Comparison of ENCODE assay signal across 20 cellular contexts in genomic region chr5:26847041-26847736, GRCh38.
A peak's percentile ranks its signal among the peaks of the same experiment; 100 is the strongest.
DNase-seq lines count a peak whose midpoint lies in the region; FAIRE-seq and TF ChIP-seq lines count a peak whose summit lies in the region.
"Had no signal": no experiment of that assay in that cellular context is flagged by ENCODE, and none has a peak within 500 bp of the region (broad histone marks: within the 10 kb centered on the region; RNA-seq: fewer than 3 reads in every experiment).

No MANE protein-coding gene starts in this region.

- no peak overlapping the region for H2AFZ ChIP-seq in H9 (ENCODE audit: low read length)
- H2AFZ ChIP-seq in hepatocyte: no peak overlapping the region

- no peak overlapping the region for H4K91ac ChIP-seq in H9 (ENCODE audit: insufficient read length, low read depth, low read length)

- H3K9ac ChIP-seq in H9 (ENCODE audit: extremely low read depth, insufficient read length, low read length): no peak overlapping the region
- H3K9ac ChIP-seq: BLaER1 treated with 17β-estradiol and CSF1 and Interleukin-3, amounts not matched to agents 10 nM and 100 nM had no signal

- peak; percentile 1 for DNase-seq in COLO829 (ENCODE audit: low spot score)
- peak; percentile 32 for DNase-seq in H9
- peak; percentile 48 for DNase-seq in RCC 7860 (ENCODE audit: low spot score)
- peak; percentile 8 for DNase-seq in hepatocyte (ENCODE audit: low spot score)
- DNase-seq in NCI-H1092 treated with DMSO at 0.1 percent for 48 hours (lab: John Stamatoyannopoulos, UW): no peak
- no peak for DNase-seq in HPDE6-E6E7 (ENCODE audit: extremely low spot score)
- no peak for DNase-seq in superior temporal gyrus (ENCODE audit: extremely low spot score)
- DNase-seq in foreskin melanocyte: no peak
- DNase-seq: activated gamma-delta T cell treated with Interleukin-2 at 50 U/mL for 16 hours, dorsolateral prefrontal cortex, GF-D8, Karpas-422, NCI-H2081 treated with DMSO at 0.1 percent for 48 hours, Peyer's patch, sigmoid colon had no signal

- no peak overlapping the region for H2BK15ac ChIP-seq in H9 (ENCODE audit: low read depth, low read length)

- H3K4me1 ChIP-seq in H9 (ENCODE audit: insufficient read depth, low read length): no peaks in the 10 kb centered on the region
- H3K4me1 ChIP-seq in hepatocyte (ENCODE audit: insufficient read depth): no peaks in the 10 kb centered on the region
- H3K4me1 ChIP-seq: BLaER1 treated with 17β-estradiol and CSF1 and Interleukin-3, amounts not matched to agents 10 nM and 100 nM; Peyer's patch; sigmoid colon had no signal

- H2BK12ac ChIP-seq in H9 (ENCODE audit: insufficient read length, low read depth, low read length): no peak overlapping the region

- no peak overlapping the region for H2BK120ac ChIP-seq in H9 (ENCODE audit: low read depth, low read length, poor library complexity, severe bottlenecking)

- H3T11ph ChIP-seq in H9 (ENCODE audit: low read length): no peak overlapping the region

- no peak overlapping the region for H3K4me2 ChIP-seq in H9 (ENCODE audit: insufficient read depth, insufficient read length, low read length)
- no peak overlapping the region for H3K4me2 ChIP-seq in hepatocyte
- H3K4me2 ChIP-seq: BLaER1 treated with 17β-estradiol and CSF1 and Interleukin-3, amounts not matched to agents 10 nM and 100 nM had no signal

- peaks cover 0 to under 1% (median 0%) of the 10 kb centered on the region in 3 experiments; a peak in 3 of 7 replicates for H3K36me3 Mint-ChIP-seq in H9 (ENCODE audit: insufficient read depth in 1 of 3, low read depth in 3 of 3)
- H3K36me3 Mint-ChIP-seq: memory B cell; stimulated activated memory B cell treated with anti-CD40 and anti-IgM and Interleukin-4, amounts not matched to agents 10 μg/mL and 1 μg/mL and 100 μg/mL, for 72 hours had no signal

- no peak overlapping the region for H3K27ac ChIP-seq in H9 (ENCODE audit: insufficient read length, low read depth, low read length)
- H3K27ac ChIP-seq in hepatocyte: no peak overlapping the region
- H3K27ac ChIP-seq: BLaER1 treated with 17β-estradiol and CSF1 and Interleukin-3, amounts not matched to agents 10 nM and 100 nM; dorsolateral prefrontal cortex; neutrophil; Peyer's patch; sigmoid colon had no signal

- H3K4me3 Mint-ChIP-seq in H9: no peak overlapping the region
- H3K4me3 Mint-ChIP-seq: memory B cell; stimulated activated memory B cell treated with anti-CD40 and anti-IgM and Interleukin-4, amounts not matched to agents 10 μg/mL and 1 μg/mL and 100 μg/mL, for 72 hours had no signal

- no peak overlapping the region for H2BK20ac ChIP-seq in H9 (ENCODE audit: low read depth, low read length, poor library complexity, severe bottlenecking)

- no peaks in the 10 kb centered on the region for H3K36me3 ChIP-seq in hepatocyte (replicated peaks; ENCODE audit: insufficient read depth, low read depth)
- H3K36me3 ChIP-seq: BLaER1 treated with 17β-estradiol and CSF1 and Interleukin-3, amounts not matched to agents 10 nM and 100 nM; neutrophil; Peyer's patch; sigmoid colon had no signal

- H2AK5ac ChIP-seq in H9 (ENCODE audit: insufficient read length, low read length): no peak overlapping the region

- H3K56ac ChIP-seq in H9 (ENCODE audit: insufficient read length, low read depth, low read length): no peak overlapping the region

- H3K18ac ChIP-seq in H9 (ENCODE audit: insufficient read length, low read depth, low read length): no peak overlapping the region

- H4K5ac ChIP-seq in H9 (ENCODE audit: insufficient read length, low read depth, low read length): no peak overlapping the region

- no peaks in the 10 kb centered on the region for H3K9me2 ChIP-seq in hepatocyte (replicated peaks; ENCODE audit: insufficient read depth)

- H3K79me1 ChIP-seq in H9 (ENCODE audit: insufficient read depth, low read depth, low read length, poor library complexity, severe bottlenecking): no peaks in the 10 kb centered on the region

- no peak for FAIRE-seq in RCC 7860 (lab: Jason Lieb, UNC)
- FAIRE-seq: TTC549 had no signal

- no peak overlapping the region for H3K4me3 ChIP-seq in hepatocyte
- H3K4me3 ChIP-seq: BLaER1 treated with 17β-estradiol and CSF1 and Interleukin-3, amounts not matched to agents 10 nM and 100 nM; Peyer's patch; sigmoid colon had no signal

- WGBS in H9 (ENCODE audit: extremely low coverage, insufficient read length, low lambda C conversion rate): no CpG with 5 or more reads among the region's 14 CpGs
- 87% methylated on average over 14 of the region's 14 CpGs for WGBS in hepatocyte (ENCODE audit: low lambda C conversion rate, missing lambda C conversion rate)

- no peak overlapping the region for H3K14ac ChIP-seq in H9 (ENCODE audit: insufficient read depth, low read length)

- no peak overlapping the region for H3K4ac ChIP-seq in H9 (ENCODE audit: low read depth, low read length)

- no peak overlapping the region for H3K23ac ChIP-seq in H9 (ENCODE audit: insufficient read length, low read depth, low read length)

- H3K27me3 Mint-ChIP-seq in H9 (ENCODE audit: low read depth): no peaks in the 10 kb centered on the region
- H3K27me3 Mint-ChIP-seq: memory B cell; stimulated activated memory B cell treated with anti-CD40 and anti-IgM and Interleukin-4, amounts not matched to agents 10 μg/mL and 1 μg/mL and 100 μg/mL, for 72 hours had no signal

- H3K27ac Mint-ChIP-seq in H9: peak overlapping the region in 2 of 3 experiments; percentile 13 to 42; a peak in 2 of 7 replicates
- H3K27ac Mint-ChIP-seq: memory B cell; stimulated activated memory B cell treated with anti-CD40 and anti-IgM and Interleukin-4, amounts not matched to agents 10 μg/mL and 1 μg/mL and 100 μg/mL, for 72 hours had no signal

- H3K9me3 Mint-ChIP-seq in H9: no peaks in the 10 kb centered on the region; a peak in 1 of 5 replicates
- H3K9me3 Mint-ChIP-seq: memory B cell had no signal

- H3K9me3 ChIP-seq in H9 (ENCODE audit: control insufficient read depth, low read depth, low read length) (no peaks in the 10 kb centered on the region), hepatocyte (ENCODE audit: low read depth) (no peaks in the 10 kb centered on the region)
- H3K9me3 ChIP-seq: BLaER1 treated with 17β-estradiol and CSF1 and Interleukin-3, amounts not matched to agents 10 nM and 100 nM; neutrophil; Peyer's patch; sigmoid colon had no signal

- H4K20me1 ChIP-seq in H9 (ENCODE audit: control insufficient read depth, insufficient read depth, insufficient read length) (no peaks in the 10 kb centered on the region), hepatocyte (ENCODE audit: insufficient read depth, poor library complexity, severe bottlenecking) (no peaks in the 10 kb centered on the region)
- H4K20me1 ChIP-seq: BLaER1 treated with 17β-estradiol and CSF1 and Interleukin-3, amounts not matched to agents 10 nM and 100 nM had no signal

- H4K8ac ChIP-seq in H9 (replicated peaks; ENCODE audit: insufficient read length, low read depth, low read length): no peak overlapping the region

- H3K4me1 Mint-ChIP-seq in H9: peaks cover 6 to 7% of the 10 kb centered on the region in 2 experiments
- H3K4me1 Mint-ChIP-seq: memory B cell; stimulated activated memory B cell treated with anti-CD40 and anti-IgM and Interleukin-4, amounts not matched to agents 10 μg/mL and 1 μg/mL and 100 μg/mL, for 72 hours had no signal

- no peaks in the 10 kb centered on the region for H3K23me2 ChIP-seq in H9 (ENCODE audit: insufficient read length, low read depth, low read length, poor library complexity, severe bottlenecking)

- TF ChIP-seq CTCF in H9 (conservative IDR thresholded peaks at IDR 0.05) (no peak), hepatocyte (IDR thresholded peaks at IDR 0.05; ENCODE audit: poor library complexity) (no peak)

- no peaks in the 10 kb centered on the region for H3K79me2 ChIP-seq in H9 (ENCODE audit: insufficient read depth, low read length)
- H3K79me2 ChIP-seq in hepatocyte: no peaks in the 10 kb centered on the region

- no peaks in the 10 kb centered on the region for H3K27me3 ChIP-seq in H9 (ENCODE audit: insufficient read depth, low read length)
- no peaks in the 10 kb centered on the region for H3K27me3 ChIP-seq in hepatocyte
- H3K27me3 ChIP-seq: BLaER1 treated with 17β-estradiol and CSF1 and Interleukin-3, amounts not matched to agents 10 nM and 100 nM; dorsolateral prefrontal cortex; neutrophil; Peyer's patch; sigmoid colon had no signal

- H2BK5ac ChIP-seq in H9 (ENCODE audit: insufficient read length, low read length): no peak overlapping the region

Comparison
In these comparisons a context has a peak if more than half of its experiments do, and no peak if none do; other contexts are left out.
1. DNase-seq: peak in COLO829 (single experiment), H9 (single experiment), RCC 7860 (single experiment) and hepatocyte (single experiment); none in NCI-H1092 treated with DMSO at 0.1 percent for 48 hours (single experiment), HPDE6-E6E7 (single experiment), superior temporal gyrus (single experiment) and foreskin melanocyte (single experiment).